ENCODE assay signal across 8 cellular contexts in the genomic region with DNA sequence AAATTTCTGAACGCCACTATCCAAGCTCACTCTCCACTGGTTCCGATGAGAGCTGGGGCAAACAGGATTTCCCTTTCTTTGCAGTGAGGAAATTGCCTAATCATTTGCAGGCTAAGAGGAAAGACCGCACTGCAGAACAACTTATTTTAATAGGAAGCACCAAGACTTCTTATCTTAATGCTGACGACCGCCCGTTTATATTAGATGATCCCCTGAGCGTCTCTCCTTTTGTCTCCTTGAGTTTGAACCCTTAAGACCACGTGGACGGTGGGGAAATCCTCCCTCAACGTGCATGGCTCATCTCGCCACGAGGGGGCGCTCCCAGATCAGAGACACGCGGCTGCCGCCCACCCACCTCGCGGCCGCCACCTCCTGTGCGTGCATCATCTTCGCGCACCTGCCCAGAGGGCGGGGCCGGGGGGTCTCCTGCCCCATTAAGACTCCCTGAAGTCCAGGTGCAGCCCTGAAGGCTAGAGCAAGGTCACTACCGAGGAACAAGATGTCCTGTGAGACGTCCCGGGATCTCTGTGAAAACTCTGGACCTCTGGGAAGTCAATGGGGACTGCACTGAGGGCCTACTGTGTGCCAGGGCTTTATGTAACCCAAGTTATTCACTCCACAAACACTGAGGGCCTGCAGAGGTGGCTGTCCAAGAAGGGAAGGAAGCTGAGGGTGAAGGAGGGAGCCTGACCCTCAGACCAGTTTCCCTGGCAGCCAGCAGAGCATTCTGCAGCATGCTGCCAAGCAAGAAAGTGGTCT. TPM values are rescaled to one million over a fixed set of nuclear protein-coding genes. Genes with fewer than 3 reads are reported as not detected.
DNase-seq lines count a peak whose midpoint lies in the region; ATAC-seq and TF ChIP-seq lines count a peak whose summit lies in the region.

No MANE protein-coding gene starts in this region.

- H3K9me3 ChIP-seq in AG04450 (ENCODE audit: control insufficient read depth, insufficient read depth, low read length), result no peaks in the 10 kb centered on the region

- peaks cover 38% of the 10 kb centered on the region for H3K27me3 ChIP-seq in AG04450 (ENCODE audit: control insufficient read depth, insufficient read depth, low read length)

- H3K4me3 ChIP-seq in AG04450 (ENCODE audit: low read depth, low read length), result no peak overlapping the region

- CTCF ChIA-PET in AG04450 (lab: Charles Lee), result interaction anchor here (0.6 to 3.1 kb wide), 28 partner anchors 8 to 825 kb away, joined by 3 to 54 read pairs (median 4); no protein-coding TSS in a partner anchor
- CTCF ChIA-PET in MCF 10A (lab: Yijun Ruan, JAX), result interaction anchor here (0.5 to 4.4 kb wide), 58 partner anchors 9 to 523 kb away, joined by 3 to 95 read pairs (median 4); no protein-coding TSS in a partner anchor

- H3K4me3 Mint-ChIP-seq in MCF 10A (ENCODE audit: unreplicated experiment), result no peak overlapping the region

- H3K27ac Mint-ChIP-seq in MCF 10A (ENCODE audit: low read depth, unreplicated experiment), result no peak overlapping the region

- no peaks in the 10 kb centered on the region for H3K4me1 Mint-ChIP-seq in MCF 10A (ENCODE audit: insufficient read depth, unreplicated experiment)

- no peaks in the 10 kb centered on the region for H3K36me3 Mint-ChIP-seq in MCF 10A (ENCODE audit: insufficient read depth, unreplicated experiment)

- intact Hi-C loops in MCF 10A (cut with micrococcal nuclease), result loop anchor here (1.0 to 10.0 kb wide), 4 partner anchors 128 to 489 kb away; no protein-coding TSS in a partner anchor

- peak; percentile 16 for DNase-seq in AG04450 (ENCODE audit: low read depth, low spot score)
- peak; percentile 73 to 76 for DNase-seq in NCI-H1930 (lab: John Stamatoyannopoulos, UW)
- DNase-seq in MCF 10A (ENCODE audit: unreplicated experiment), result peak; percentile 73
- peak; percentile 89 for DNase-seq in iPS-NIHi7 (ENCODE audit: extremely low spot score)
- DNase-seq in stimulated activated CD4-positive, alpha-beta T cell treated with anti-CD3 and anti-CD28 coated beads, Interleukin-12 subunit alpha, Interleukin-12 subunit beta, amount 100 ng/mL, for 24 hours (ENCODE audit: low read depth in 2 of 2), result peak; percentile 76 to 84

- H3K27ac ChIP-seq in AG04450 (ENCODE audit: low read depth, low read length) (no peak overlapping the region), VCaP (peak overlapping the region; percentile 27; the same call in 1 of the 2 replicates)

- ATAC-seq in GM19395 (IDR thresholded peaks at IDR 0.05; ENCODE audit: unreplicated experiment) (peak; percentile 53), GM19023 (IDR thresholded peaks at IDR 0.05; ENCODE audit: unreplicated experiment) (no peak)

- POLR2A ChIA-PET in AG04450 (lab: Yijun Ruan, JAX), result interaction anchor here (0.6 kb wide), 1 partner anchor 405 kb away, joined by 5 read pairs; no protein-coding TSS in a partner anchor
- POLR2A ChIA-PET in MCF 10A (lab: Yijun Ruan, JAX), result interaction anchor here (0.7 to 2.0 kb wide), 6 partner anchors 10 to 207 kb away, joined by 3 to 7 read pairs (median 4); no protein-coding TSS in a partner anchor

- no TSS peak for BruUV-seq in MCF 10A (replicated peaks; lab: Mats Ljungman, UMichigan)

- H3K9me3 Mint-ChIP-seq in MCF 10A (ENCODE audit: unreplicated experiment), result no peaks in the 10 kb centered on the region

- TF ChIP-seq CTCF in AG04450 (IDR thresholded peaks at IDR 0.05; ENCODE audit: low read depth, low read length), result peak; percentile 85
- peak; percentile 99 for TF ChIP-seq CTCF in VCaP (conservative IDR thresholded peaks at IDR 0.05)
- peak; percentile 94 for TF ChIP-seq CTCF in MCF 10A (IDR thresholded peaks at IDR 0.05; ENCODE audit: unreplicated experiment)

- H3K27me3 Mint-ChIP-seq in MCF 10A (ENCODE audit: insufficient read depth, unreplicated experiment), result peaks cover 58% of the 10 kb centered on the region

RNA-seq across cellular contexts. Expression of gene PDYN, which starts 28.2 kb away (rescaled TPM):
- not detected in 2 replicates for polyA plus RNA-seq in AG04450 (2011; rRNA removed)
- polyA minus RNA-seq in AG04450 (2011; rRNA and poly(A)+ RNA removed), result not detected in 2 replicates
- total RNA-seq in MCF 10A (2022), result not detected in 2 replicates

Comparison
In these comparisons a context has a peak if more than half of its experiments do, and no peak if none do; other contexts are left out.
1. DNase-seq: peak in every context shown above with its lines; median percentile 89 in iPS-NIHi7; 80 in stimulated activated CD4-positive, alpha-beta T cell treated with anti-CD3 and anti-CD28 coated beads, Interleukin-12 subunit alpha, Interleukin-12 subunit beta, amount 100 ng/mL, for 24 hours; 74 in NCI-H1930; 73 in MCF 10A; 16 in AG04450.